8 cellular contexts compared by ENCODE assay signal in genomic region chr20:25696384-25697131, GRCh38. TPM values are rescaled to one million over a fixed set of nuclear protein-coding genes. Genes with fewer than 3 reads are reported as not detected.
DNase-seq lines count a peak whose midpoint lies in the region; ATAC-seq lines count a peak whose summit lies in the region.

Gene ZNF337, minus strand, starts transcription at chr20:25696853. Its CDS starts 10,436 bp downstream, at chr20:25686417.

- CTCF ChIA-PET in activated CD8-positive, alpha-beta memory T cell treated with anti-CD3 and anti-CD28 coated beads, Interleukin-2, amount 10 ng/mL, durations not matched to agents 7 days and 5 days (lab: Charles Lee): no interaction called here

- H3K79me2 ChIP-seq in mesendoderm (ENCODE audit: control insufficient read depth, insufficient read depth, low read length): no peaks in the 10 kb centered on the region

- no peak within 1 kb of the TSS for H4K5ac ChIP-seq in mesendoderm (ENCODE audit: low read length)

- no peak within 1 kb of the TSS for H2BK15ac ChIP-seq in mesendoderm (replicated peaks; ENCODE audit: low read depth)

- H3K9me3 ChIP-seq in NT2/D1 (ENCODE audit: insufficient read depth, low read length): peaks cover 9% of the 10 kb centered on the region
- H3K9me3 ChIP-seq in endocrine pancreas (ENCODE audit: control insufficient read depth, low read length): no peaks in the 10 kb centered on the region

- H3K9ac ChIP-seq in NT2/D1 (ENCODE audit: insufficient read length, low read depth) (peak within 1 kb of the TSS; percentile 94), endocrine pancreas (ENCODE audit: control insufficient read depth, insufficient read depth, low read length) (peak within 1 kb of the TSS; percentile 90), mesendoderm (ENCODE audit: low read length) (peak within 1 kb of the TSS; percentile 84)

- H3K4me1 ChIP-seq in NT2/D1 (ENCODE audit: insufficient read depth, insufficient read length) (no peaks in the 10 kb centered on the region), endocrine pancreas (ENCODE audit: control insufficient read depth, insufficient read depth, low read length) (no peaks in the 10 kb centered on the region), mesendoderm (ENCODE audit: control insufficient read depth, low read depth, low read length) (no peaks in the 10 kb centered on the region)

- H3K4ac ChIP-seq in mesendoderm (ENCODE audit: low read depth, low read length): peak within 1 kb of the TSS; percentile 45

- H2BK120ac ChIP-seq in mesendoderm (ENCODE audit: low read depth, low read length): no peak within 1 kb of the TSS

- peak within 1 kb of the TSS; percentile 98 for H3K56ac ChIP-seq in mesendoderm (ENCODE audit: low read length)

- peaks cover 28% of the 10 kb centered on the region for H3K4me1 Mint-ChIP-seq in activated CD8-positive, alpha-beta memory T cell treated with anti-CD3 and anti-CD28 coated beads, Interleukin-2, amount 10 ng/mL, durations not matched to agents 7 days and 5 days

- peaks cover 8% of the 10 kb centered on the region for H3K79me1 ChIP-seq in mesendoderm (ENCODE audit: low read length)

- H3K4me2 ChIP-seq in mesendoderm (ENCODE audit: low read length): peak within 1 kb of the TSS; percentile 78

- DNase-seq in Caki2 (ENCODE audit: low read depth) (peak; percentile 95), HUDEP-2 (lab: John Stamatoyannopoulos, UW; ENCODE audit: unreplicated experiment in 76 of 76) (peak in 74 of 76 experiments; percentile 38 to 97 (median 87)), NT2/D1 (ENCODE audit: low read depth, low spot score) (peak; percentile 77), mesendoderm (peak; percentile 98)
- DNase-seq in activated CD8-positive, alpha-beta memory T cell treated with anti-CD3 and anti-CD28 coated beads, Interleukin-2, amount 10 ng/mL, durations not matched to agents 7 days and 5 days: peak; percentile 97
- peak; percentile 89 for DNase-seq in stimulated activated CD8-positive, alpha-beta memory T cell treated with anti-CD3 and anti-CD28 coated beads, Interleukin-15, amount 100 ng/mL, for 1 hour (ENCODE audit: low read depth)

- no CpG with 5 or more reads among the region's 81 CpGs for WGBS in mesendoderm (ENCODE audit: extremely low coverage, insufficient coverage, low lambda C conversion rate)

- peak within 1 kb of the TSS; percentile 64 for H3K18ac ChIP-seq in mesendoderm (ENCODE audit: low read length)

- in situ Hi-C loops in Caki2 (cut with HindIII; ENCODE audit: low pct_unique_long_range_greater_than_20kb, low sequenced_read_pairs): no loop called here

- peak; percentile 94 for ATAC-seq in GM21381 (IDR thresholded peaks at IDR 0.05; ENCODE audit: unreplicated experiment)
- ATAC-seq in activated CD8-positive, alpha-beta memory T cell treated with anti-CD3 and anti-CD28 coated beads, Interleukin-2, amount 10 ng/mL, durations not matched to agents 7 days and 5 days: peak; percentile 98

- H3K4me3 ChIP-seq in NT2/D1 (ENCODE audit: insufficient read length, low read depth) (peak within 1 kb of the TSS; percentile 85), endocrine pancreas (ENCODE audit: control insufficient read depth, insufficient read depth, low read length) (peak within 1 kb of the TSS; percentile 87), mesendoderm (ENCODE audit: low read length) (peak within 1 kb of the TSS; percentile 85)

- no peaks in the 10 kb centered on the region for H3K27me3 Mint-ChIP-seq in activated CD8-positive, alpha-beta memory T cell treated with anti-CD3 and anti-CD28 coated beads, Interleukin-2, amount 10 ng/mL, durations not matched to agents 7 days and 5 days

- peak within 1 kb of the TSS; percentile 82 for H3K4me3 Mint-ChIP-seq in activated CD8-positive, alpha-beta memory T cell treated with anti-CD3 and anti-CD28 coated beads, Interleukin-2, amount 10 ng/mL, durations not matched to agents 7 days and 5 days

- peak within 1 kb of the TSS; percentile 95 for H3K27ac ChIP-seq in mesendoderm (ENCODE audit: low read depth, low read length)

- H3K27me3 ChIP-seq in NT2/D1 (ENCODE audit: insufficient read depth, insufficient read length): no peaks in the 10 kb centered on the region
- H3K27me3 ChIP-seq in endocrine pancreas (ENCODE audit: control insufficient read depth, insufficient read depth, low read length): no peaks in the 10 kb centered on the region
- no peaks in the 10 kb centered on the region for H3K27me3 ChIP-seq in mesendoderm (ENCODE audit: insufficient read depth, low read length, poor library complexity)

- H3K36me3 ChIP-seq in NT2/D1 (ENCODE audit: insufficient read depth, insufficient read length, low read length) (peaks cover 7% of the 10 kb centered on the region), endocrine pancreas (ENCODE audit: control insufficient read depth, insufficient read depth, low read length) (no peaks in the 10 kb centered on the region), mesendoderm (ENCODE audit: control insufficient read depth, insufficient read depth, low read length) (no peaks in the 10 kb centered on the region)

- H2AK5ac ChIP-seq in mesendoderm (ENCODE audit: low read length): no peak within 1 kb of the TSS

- peak within 1 kb of the TSS; percentile 85 for H3K27ac Mint-ChIP-seq in activated CD8-positive, alpha-beta memory T cell treated with anti-CD3 and anti-CD28 coated beads, Interleukin-2, amount 10 ng/mL, durations not matched to agents 7 days and 5 days

- peaks cover 24% of the 10 kb centered on the region for H3K36me3 Mint-ChIP-seq in activated CD8-positive, alpha-beta memory T cell treated with anti-CD3 and anti-CD28 coated beads, Interleukin-2, amount 10 ng/mL, durations not matched to agents 7 days and 5 days

- H2BK5ac ChIP-seq in mesendoderm (ENCODE audit: low read length): peak within 1 kb of the TSS; percentile 87

- peaks cover 8% of the 10 kb centered on the region for H3K9me3 Mint-ChIP-seq in activated CD8-positive, alpha-beta memory T cell treated with anti-CD3 and anti-CD28 coated beads, Interleukin-2, amount 10 ng/mL, durations not matched to agents 7 days and 5 days (ENCODE audit: low read depth)

- H3K23ac ChIP-seq in mesendoderm (ENCODE audit: low read length): peak within 1 kb of the TSS; percentile 45

- H4K8ac ChIP-seq in mesendoderm (ENCODE audit: low read depth, low read length): no peak within 1 kb of the TSS

RNA-seq across cellular contexts. Expression of gene ZNF337, which starts in this region (rescaled TPM):
- 12.2 and 23.3 TPM in 2 replicates for total RNA-seq in Caki2 (2014; rRNA removed; shearing (Covaris generic); ENCODE audit: low replicate concordance)
- 10 to 100 TPM; 15.2 to 20.2 TPM for total RNA-seq in activated CD8-positive, alpha-beta memory T cell treated with anti-CD3 and anti-CD28 coated beads, Interleukin-2, amount 10 ng/mL, durations not matched to agents 7 days and 5 days
- polyA plus RNA-seq in mesendoderm (2013, experiment 1 of 2): 3.3 TPM
- polyA plus RNA-seq in mesendoderm (2013, experiment 2 of 2): 3.1 TPM

Comparison
In these comparisons a context has a peak if more than half of its experiments do, and no peak if none do; other contexts are left out.
1. Peak in every context shown above with its lines: DNase-seq, ATAC-seq, H3K4me3 ChIP-seq and H3K27ac ChIP-seq.